In the genomic region with DNA sequence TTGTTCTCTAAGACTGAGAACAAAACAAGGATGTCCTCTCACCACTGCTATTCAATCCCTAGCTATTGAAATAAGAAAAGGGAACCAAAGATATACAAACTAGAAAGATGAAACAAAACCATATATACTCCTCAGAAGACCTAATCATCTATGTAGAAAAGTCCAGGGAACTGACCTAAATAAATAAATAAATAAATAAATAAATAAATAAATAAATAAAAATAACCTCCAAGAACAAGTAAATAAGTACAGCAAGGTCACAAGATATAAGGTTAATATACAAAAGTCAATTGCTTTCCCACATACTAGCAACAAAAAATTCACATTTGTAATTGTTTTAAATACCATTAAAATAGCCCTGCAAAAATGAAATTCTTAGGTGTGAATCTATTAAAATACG, we compare ENCODE assay signal across 1 cellular context.
TF ChIP-seq lines count a peak whose summit lies in the region.

No MANE protein-coding gene starts in this region.

TF ChIP-seq in HEK293, 187 proteins besides CTCF, POLR2A, EP300 and RAD21 (continued from another document):
- TF ChIP-seq SP2 (tag by site-specific recombination; IDR thresholded peaks at IDR 0.05) (no peak), ZFP37 (tag by site-specific recombination; IDR thresholded peaks at IDR 0.05) (0 out of 2 replicates have a peak, but pooled peaks have one; percentile 66), KLF16 (tag by site-specific recombination; IDR thresholded peaks at IDR 0.05) (no peak), RBAK (tag by site-specific recombination; IDR thresholded peaks at IDR 0.05) (peak; percentile 66; the same call in 1 of the 2 replicates)
- TF ChIP-seq, protein P1, sequence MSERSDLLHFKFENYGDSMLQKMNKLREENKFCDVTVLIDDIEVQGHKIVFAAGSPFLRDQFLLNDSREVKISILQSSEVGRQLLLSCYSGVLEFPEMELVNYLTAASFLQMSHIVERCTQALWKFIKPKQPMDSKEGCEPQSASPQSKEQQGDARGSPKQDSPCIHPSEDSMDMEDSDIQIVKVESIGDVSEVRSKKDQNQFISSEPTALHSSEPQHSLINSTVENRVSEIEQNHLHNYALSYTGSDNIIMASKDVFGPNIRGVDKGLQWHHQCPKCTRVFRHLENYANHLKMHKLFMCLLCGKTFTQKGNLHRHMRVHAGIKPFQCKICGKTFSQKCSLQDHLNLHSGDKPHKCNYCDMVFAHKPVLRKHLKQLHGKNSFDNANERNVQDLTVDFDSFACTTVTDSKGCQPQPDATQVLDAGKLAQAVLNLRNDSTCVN (tag by site-specific recombination; optimal IDR thresholded peaks at IDR 0.05) = no peak
- TF ChIP-seq, protein P2, sequence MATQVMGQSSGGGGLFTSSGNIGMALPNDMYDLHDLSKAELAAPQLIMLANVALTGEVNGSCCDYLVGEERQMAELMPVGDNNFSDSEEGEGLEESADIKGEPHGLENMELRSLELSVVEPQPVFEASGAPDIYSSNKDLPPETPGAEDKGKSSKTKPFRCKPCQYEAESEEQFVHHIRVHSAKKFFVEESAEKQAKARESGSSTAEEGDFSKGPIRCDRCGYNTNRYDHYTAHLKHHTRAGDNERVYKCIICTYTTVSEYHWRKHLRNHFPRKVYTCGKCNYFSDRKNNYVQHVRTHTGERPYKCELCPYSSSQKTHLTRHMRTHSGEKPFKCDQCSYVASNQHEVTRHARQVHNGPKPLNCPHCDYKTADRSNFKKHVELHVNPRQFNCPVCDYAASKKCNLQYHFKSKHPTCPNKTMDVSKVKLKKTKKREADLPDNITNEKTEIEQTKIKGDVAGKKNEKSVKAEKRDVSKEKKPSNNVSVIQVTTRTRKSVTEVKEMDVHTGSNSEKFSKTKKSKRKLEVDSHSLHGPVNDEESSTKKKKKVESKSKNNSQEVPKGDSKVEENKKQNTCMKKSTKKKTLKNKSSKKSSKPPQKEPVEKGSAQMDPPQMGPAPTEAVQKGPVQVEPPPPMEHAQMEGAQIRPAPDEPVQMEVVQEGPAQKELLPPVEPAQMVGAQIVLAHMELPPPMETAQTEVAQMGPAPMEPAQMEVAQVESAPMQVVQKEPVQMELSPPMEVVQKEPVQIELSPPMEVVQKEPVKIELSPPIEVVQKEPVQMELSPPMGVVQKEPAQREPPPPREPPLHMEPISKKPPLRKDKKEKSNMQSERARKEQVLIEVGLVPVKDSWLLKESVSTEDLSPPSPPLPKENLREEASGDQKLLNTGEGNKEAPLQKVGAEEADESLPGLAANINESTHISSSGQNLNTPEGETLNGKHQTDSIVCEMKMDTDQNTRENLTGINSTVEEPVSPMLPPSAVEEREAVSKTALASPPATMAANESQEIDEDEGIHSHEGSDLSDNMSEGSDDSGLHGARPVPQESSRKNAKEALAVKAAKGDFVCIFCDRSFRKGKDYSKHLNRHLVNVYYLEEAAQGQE (tag by site-specific recombination; IDR thresholded peaks at IDR 0.05) = peak; percentile 81
